ENCODE assay signal across 11 cellular contexts in the genomic region with DNA sequence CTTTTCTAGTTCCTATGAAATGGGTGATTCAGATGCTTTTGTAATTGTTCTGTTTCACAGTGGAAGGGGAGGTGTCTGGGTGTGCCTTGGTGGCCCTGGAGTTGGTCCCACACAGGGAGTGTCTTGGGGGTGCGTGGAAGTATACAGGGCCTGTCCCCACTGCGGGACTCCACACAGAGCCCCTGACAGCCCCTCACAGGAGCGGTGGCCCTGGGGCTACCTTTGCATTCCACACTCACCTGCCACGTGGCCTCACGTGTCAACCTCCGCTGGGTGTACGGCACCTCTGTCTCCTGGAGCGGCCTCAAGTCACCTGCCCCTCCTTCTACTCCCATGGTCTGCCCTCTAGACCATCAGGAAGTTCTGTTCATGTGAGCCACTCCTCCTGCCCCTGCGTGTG. TPM values are rescaled to one million over a fixed set of nuclear protein-coding genes. Genes with fewer than 3 reads are reported as not detected.
DNase-seq lines count a peak whose midpoint lies in the region; ATAC-seq and TF ChIP-seq lines count a peak whose summit lies in the region.
"Had no signal": no experiment of that assay in that cellular context is flagged by ENCODE, and none has a peak within 500 bp of the region (broad histone marks: within the 10 kb centered on the region; RNA-seq: fewer than 3 reads in every experiment).

No MANE protein-coding gene starts in this region.

- 35% methylated on average over 2 of the region's 9 CpGs for WGBS in suprapubic skin

- peaks cover 36% of the 10 kb centered on the region for H3K4me1 ChIP-seq in suprapubic skin

- H3K36me3 ChIP-seq in suprapubic skin: peaks cover 5% of the 10 kb centered on the region

- H3K4me1 Mint-ChIP-seq in IgD-negative memory B cell: peaks cover 7 to 22% (median 12%) of the 10 kb centered on the region in 3 donors
- H3K4me1 Mint-ChIP-seq in memory B cell: peaks cover 15% of the 10 kb centered on the region

- H3K27ac ChIP-seq in caudate nucleus (ENCODE audit: low read depth, low read length): peak overlapping the region; percentile 88
- peak overlapping the region; percentile 79 for H3K27ac ChIP-seq in suprapubic skin

- H3K4me3 Mint-ChIP-seq in IgD-negative memory B cell (peak overlapping the region in 1 of 4 donors; percentile 68), memory B cell (peak overlapping the region; percentile 29)
- H3K4me3 Mint-ChIP-seq: activated naive CD8-positive, alpha-beta T cell treated with anti-CD3 and anti-CD28 coated beads, Interleukin-2, amount 50 U/mL, for 24 hours; stimulated activated naive B cell treated with anti-CD40 and anti-IgM and Interleukin-4, amounts not matched to agents 10 μg/mL and 1 μg/mL and 100 μg/mL, for 72 hours had no signal

- no peak overlapping the region for H3K4me3 ChIP-seq in suprapubic skin

- H3K9me3 ChIP-seq in suprapubic skin: no peaks in the 10 kb centered on the region

- H3K27me3 ChIP-seq in suprapubic skin: no peaks in the 10 kb centered on the region

- TF ChIP-seq CTCF in suprapubic skin (IDR thresholded peaks at IDR 0.05): no peak

- H3K27me3 Mint-ChIP-seq in IgD-negative memory B cell: no peaks in the 10 kb centered on the region
- H3K27me3 Mint-ChIP-seq in memory B cell: no peaks in the 10 kb centered on the region
- H3K27me3 Mint-ChIP-seq: activated naive CD8-positive, alpha-beta T cell treated with anti-CD3 and anti-CD28 coated beads, Interleukin-2, amount 50 U/mL, for 24 hours; stimulated activated naive B cell treated with anti-CD40 and anti-IgM and Interleukin-4, amounts not matched to agents 10 μg/mL and 1 μg/mL and 100 μg/mL, for 72 hours had no signal

- no peak for TF ChIP-seq EP300 in suprapubic skin (IDR thresholded peaks at IDR 0.05)

- TF ChIP-seq POLR2A in suprapubic skin (IDR thresholded peaks at IDR 0.05): no peak

- no peaks in the 10 kb centered on the region for H3K36me3 Mint-ChIP-seq in IgD-negative memory B cell
- peaks cover 2% of the 10 kb centered on the region for H3K36me3 Mint-ChIP-seq in memory B cell

- DNase-seq in caudate nucleus (lab: John Stamatoyannopoulos, UW) (no peak), memory B cell (ENCODE audit: low spot score in 2 of 2) (no peak), suprapubic skin (ENCODE audit: low spot score in 2 of 2) (no peak), GOT3 (lab: John Stamatoyannopoulos, UW) (no peak), amygdala (lab: John Stamatoyannopoulos, UW) (no peak), NOMO-1 treated with DMSO at 0.1 percent for 48 hours (lab: John Stamatoyannopoulos, UW; ENCODE audit: unreplicated experiment) (no peak), AG08396 (ENCODE audit: low spot score) (no peak)
- DNase-seq: activated naive CD8-positive, alpha-beta T cell treated with anti-CD3 and anti-CD28 coated beads, Interleukin-2, amount 50 U/mL, for 24 hours; stimulated activated CD4-positive, alpha-beta T cell treated with anti-CD3 and anti-CD28 coated beads, Interleukin-2, amount 100 ng/mL, for 24 hours; stimulated activated naive B cell treated with anti-CD40 and anti-IgM and Interleukin-4, amounts not matched to agents 10 μg/mL and 1 μg/mL and 100 μg/mL, for 72 hours had no signal

- H3K27ac Mint-ChIP-seq in IgD-negative memory B cell (peak overlapping the region in 2 of 3 donors; percentile 11 to 69), memory B cell (no peak overlapping the region)
- H3K27ac Mint-ChIP-seq: activated naive CD8-positive, alpha-beta T cell treated with anti-CD3 and anti-CD28 coated beads, Interleukin-2, amount 50 U/mL, for 24 hours had no signal

- no peak for ATAC-seq in memory B cell (ENCODE audit: low read depth)
- ATAC-seq: activated naive CD8-positive, alpha-beta T cell treated with anti-CD3 and anti-CD28 coated beads, Interleukin-2, amount 50 U/mL, for 24 hours; stimulated activated naive B cell treated with anti-CD40 and anti-IgM and Interleukin-4, amounts not matched to agents 10 μg/mL and 1 μg/mL and 100 μg/mL, for 72 hours had no signal

- H3K9me3 Mint-ChIP-seq in IgD-negative memory B cell (no peaks in the 10 kb centered on the region), memory B cell (no peaks in the 10 kb centered on the region)
- H3K9me3 Mint-ChIP-seq: activated naive CD8-positive, alpha-beta T cell treated with anti-CD3 and anti-CD28 coated beads, Interleukin-2, amount 50 U/mL, for 24 hours; stimulated activated naive B cell treated with anti-CD40 and anti-IgM and Interleukin-4, amounts not matched to agents 10 μg/mL and 1 μg/mL and 100 μg/mL, for 72 hours had no signal

RNA-seq across cellular contexts. Expression of gene FAAP20, which starts 58.7 kb away (rescaled TPM):
- 78.2 TPM for polyA plus RNA-seq in IgD-negative memory B cell
- total RNA-seq in suprapubic skin: 10 to 100 TPM; 18.6 to 47.3 (median 24.9) TPM
